Comparison of ENCODE assay signal across 1 cellular context in the genomic region with DNA sequence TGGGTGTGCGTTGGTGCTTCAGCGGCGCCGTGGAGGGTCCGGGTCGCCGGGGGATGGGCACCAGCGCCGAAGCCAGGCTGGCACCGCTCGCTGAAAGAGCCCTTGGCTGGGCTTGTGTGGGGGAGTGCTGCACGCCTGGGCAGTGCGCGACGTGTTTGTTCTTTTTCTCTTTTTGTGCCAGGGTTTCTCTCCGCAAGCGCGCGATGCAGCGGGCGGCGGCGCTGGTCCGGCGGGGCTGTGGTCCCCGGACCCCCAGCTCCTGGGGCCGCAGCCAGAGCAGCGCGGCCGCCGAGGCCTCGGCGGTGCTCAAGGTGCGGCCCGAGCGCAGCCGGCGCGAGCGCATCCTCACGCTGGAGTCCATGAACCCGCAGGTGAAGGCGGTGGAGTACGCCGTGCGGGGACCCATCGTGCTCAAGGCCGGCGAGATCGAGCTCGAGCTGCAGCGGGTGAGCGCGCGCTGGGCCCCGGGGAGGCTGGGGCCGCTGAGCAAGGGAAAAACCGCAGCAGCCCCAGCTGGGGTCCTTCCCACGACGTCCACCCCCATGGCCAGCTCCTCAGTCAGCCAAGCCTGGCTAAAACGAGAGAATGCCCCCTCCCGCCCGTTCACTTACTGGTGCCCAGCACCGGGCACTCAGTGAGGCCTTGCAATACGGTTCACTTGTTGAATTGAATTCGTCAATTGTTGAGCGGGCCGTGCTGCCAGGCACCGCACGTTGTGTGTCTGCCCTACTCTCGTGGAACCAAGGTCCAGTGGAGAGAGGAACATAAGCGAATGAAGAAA.
A peak's percentile ranks its signal among the peaks of the same experiment; 100 is the strongest.
TF ChIP-seq lines count a peak whose summit lies in the region.

No MANE protein-coding gene starts in this region.

TF ChIP-seq in HepG2, 621 proteins besides CTCF, POLR2A, EP300 and RAD21 (continued from another document and continues in another):
- TF ChIP-seq, protein P1, sequence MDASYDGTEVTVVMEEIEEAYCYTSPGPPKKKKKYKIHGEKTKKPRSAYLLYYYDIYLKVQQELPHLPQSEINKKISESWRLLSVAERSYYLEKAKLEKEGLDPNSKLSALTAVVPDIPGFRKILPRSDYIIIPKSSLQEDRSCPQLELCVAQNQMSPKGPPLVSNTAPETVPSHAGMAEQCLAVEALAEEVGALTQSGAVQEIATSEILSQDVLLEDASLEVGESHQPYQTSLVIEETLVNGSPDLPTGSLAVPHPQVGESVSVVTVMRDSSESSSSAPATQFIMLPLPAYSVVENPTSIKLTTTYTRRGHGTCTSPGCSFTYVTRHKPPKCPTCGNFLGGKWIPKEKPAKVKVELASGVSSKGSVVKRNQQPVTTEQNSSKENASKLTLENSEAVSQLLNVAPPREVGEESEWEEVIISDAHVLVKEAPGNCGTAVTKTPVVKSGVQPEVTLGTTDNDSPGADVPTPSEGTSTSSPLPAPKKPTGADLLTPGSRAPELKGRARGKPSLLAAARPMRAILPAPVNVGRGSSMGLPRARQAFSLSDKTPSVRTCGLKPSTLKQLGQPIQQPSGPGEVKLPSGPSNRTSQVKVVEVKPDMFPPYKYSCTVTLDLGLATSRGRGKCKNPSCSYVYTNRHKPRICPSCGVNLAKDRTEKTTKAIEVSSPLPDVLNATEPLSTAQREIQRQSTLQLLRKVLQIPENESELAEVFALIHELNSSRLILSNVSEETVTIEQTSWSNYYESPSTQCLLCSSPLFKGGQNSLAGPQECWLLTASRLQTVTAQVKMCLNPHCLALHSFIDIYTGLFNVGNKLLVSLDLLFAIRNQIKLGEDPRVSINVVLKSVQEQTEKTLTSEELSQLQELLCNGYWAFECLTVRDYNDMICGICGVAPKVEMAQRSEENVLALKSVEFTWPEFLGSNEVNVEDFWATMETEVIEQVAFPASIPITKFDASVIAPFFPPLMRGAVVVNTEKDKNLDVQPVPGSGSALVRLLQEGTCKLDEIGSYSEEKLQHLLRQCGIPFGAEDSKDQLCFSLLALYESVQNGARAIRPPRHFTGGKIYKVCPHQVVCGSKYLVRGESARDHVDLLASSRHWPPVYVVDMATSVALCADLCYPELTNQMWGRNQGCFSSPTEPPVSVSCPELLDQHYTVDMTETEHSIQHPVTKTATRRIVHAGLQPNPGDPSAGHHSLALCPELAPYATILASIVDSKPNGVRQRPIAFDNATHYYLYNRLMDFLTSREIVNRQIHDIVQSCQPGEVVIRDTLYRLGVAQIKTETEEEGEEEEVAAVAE (CRISPR knock-in tag; IDR thresholded peaks at IDR 0.05; ENCODE audit: borderline replicate concordance): no peak
- TF ChIP-seq HNF4G (IDR thresholded peaks at IDR 0.05; ENCODE audit: borderline replicate concordance, low read depth, low read length) (no peak), HNF4G (CRISPR knock-in tag; IDR thresholded peaks at IDR 0.05; ENCODE audit: borderline replicate concordance, low read depth) (no peak), PTBP1 (IDR thresholded peaks at IDR 0.05; ENCODE audit: low read depth, low read length, poor library complexity, severe bottlenecking) (no peak), RNF2 (conservative IDR thresholded peaks at IDR 0.05; ENCODE audit: low read depth) (no peak), ARNT (IDR thresholded peaks at IDR 0.05) (no peak), SP5 (CRISPR knock-in tag; IDR thresholded peaks at IDR 0.05; ENCODE audit: borderline replicate concordance, low read depth) (no peak), PAWR (CRISPR knock-in tag; IDR thresholded peaks at IDR 0.05; ENCODE audit: borderline replicate concordance) (no peak), JUND (CRISPR knock-in tag; IDR thresholded peaks at IDR 0.05) (no peak; the same call in 1 of the 2 replicates), UBTF (CRISPR knock-in tag; IDR thresholded peaks at IDR 0.05) (0 out of 2 replicates have a peak, but pooled peaks have one; percentile 66), KDM5B (CRISPR knock-in tag; IDR thresholded peaks at IDR 0.05; ENCODE audit: borderline replicate concordance) (no peak), TRAFD1 (CRISPR knock-in tag; IDR thresholded peaks at IDR 0.05; ENCODE audit: borderline replicate concordance) (no peak), THYN1 (CRISPR knock-in tag; IDR thresholded peaks at IDR 0.05; ENCODE audit: borderline replicate concordance, low read depth) (no peak), JARID2 (CRISPR knock-in tag; IDR thresholded peaks at IDR 0.05; ENCODE audit: insufficient replicate concordance) (no peak), RARA (CRISPR knock-in tag; IDR thresholded peaks at IDR 0.05) (no peak), SAP130 (CRISPR knock-in tag; IDR thresholded peaks at IDR 0.05; ENCODE audit: low read depth) (no peak; the same call in 1 of the 2 replicates), MED8 (CRISPR knock-in tag; IDR thresholded peaks at IDR 0.05; ENCODE audit: insufficient replicate concordance) (peak; percentile 42), NFKBIZ (CRISPR knock-in tag; IDR thresholded peaks at IDR 0.05) (no peak), SNRNP70 (IDR thresholded peaks at IDR 0.05; ENCODE audit: low read depth, low read length) (no peak), ATM (IDR thresholded peaks at IDR 0.05; ENCODE audit: borderline replicate concordance) (no peak), ZNF7 (CRISPR knock-in tag; IDR thresholded peaks at IDR 0.05) (no peak), ZNF224 (CRISPR knock-in tag; IDR thresholded peaks at IDR 0.05) (0 out of 2 replicates have a peak, but pooled peaks have one; percentile 31), HDAC1 (CRISPR knock-in tag; IDR thresholded peaks at IDR 0.05) (no peak), ZNF253 (CRISPR knock-in tag; IDR thresholded peaks at IDR 0.05; ENCODE audit: borderline replicate concordance) (no peak), GABPB1 (CRISPR knock-in tag; IDR thresholded peaks at IDR 0.05) (0 out of 2 replicates have a peak, but pooled peaks have one; percentile 18), ZNF678 (CRISPR knock-in tag; IDR thresholded peaks at IDR 0.05) (no peak; the same call in 1 of the 2 replicates), ZNF782 (CRISPR knock-in tag; IDR thresholded peaks at IDR 0.05; ENCODE audit: borderline replicate concordance) (no peak), SNAPC4 (CRISPR knock-in tag; IDR thresholded peaks at IDR 0.05) (no peak), ZNF790 (CRISPR knock-in tag; IDR thresholded peaks at IDR 0.05; ENCODE audit: borderline replicate concordance) (no peak), SOX6 (IDR thresholded peaks at IDR 0.05) (no peak), SOX6 (CRISPR knock-in tag; IDR thresholded peaks at IDR 0.05) (no peak), CENPT (CRISPR knock-in tag; IDR thresholded peaks at IDR 0.05; ENCODE audit: low read depth) (no peak), RXRB (CRISPR knock-in tag; IDR thresholded peaks at IDR 0.05; ENCODE audit: borderline replicate concordance) (no peak), SRSF9 (IDR thresholded peaks at IDR 0.05; ENCODE audit: borderline replicate concordance, insufficient read depth, low read depth, low read length, poor library complexity, severe bottlenecking) (no peak), RORA (CRISPR knock-in tag; IDR thresholded peaks at IDR 0.05) (no peak)
- TF ChIP-seq, protein P2, sequence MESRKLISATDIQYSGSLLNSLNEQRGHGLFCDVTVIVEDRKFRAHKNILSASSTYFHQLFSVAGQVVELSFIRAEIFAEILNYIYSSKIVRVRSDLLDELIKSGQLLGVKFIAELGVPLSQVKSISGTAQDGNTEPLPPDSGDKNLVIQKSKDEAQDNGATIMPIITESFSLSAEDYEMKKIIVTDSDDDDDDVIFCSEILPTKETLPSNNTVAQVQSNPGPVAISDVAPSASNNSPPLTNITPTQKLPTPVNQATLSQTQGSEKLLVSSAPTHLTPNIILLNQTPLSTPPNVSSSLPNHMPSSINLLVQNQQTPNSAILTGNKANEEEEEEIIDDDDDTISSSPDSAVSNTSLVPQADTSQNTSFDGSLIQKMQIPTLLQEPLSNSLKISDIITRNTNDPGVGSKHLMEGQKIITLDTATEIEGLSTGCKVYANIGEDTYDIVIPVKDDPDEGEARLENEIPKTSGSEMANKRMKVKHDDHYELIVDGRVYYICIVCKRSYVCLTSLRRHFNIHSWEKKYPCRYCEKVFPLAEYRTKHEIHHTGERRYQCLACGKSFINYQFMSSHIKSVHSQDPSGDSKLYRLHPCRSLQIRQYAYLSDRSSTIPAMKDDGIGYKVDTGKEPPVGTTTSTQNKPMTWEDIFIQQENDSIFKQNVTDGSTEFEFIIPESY (CRISPR knock-in tag; IDR thresholded peaks at IDR 0.05): no peak
- TF ChIP-seq, protein P3, sequence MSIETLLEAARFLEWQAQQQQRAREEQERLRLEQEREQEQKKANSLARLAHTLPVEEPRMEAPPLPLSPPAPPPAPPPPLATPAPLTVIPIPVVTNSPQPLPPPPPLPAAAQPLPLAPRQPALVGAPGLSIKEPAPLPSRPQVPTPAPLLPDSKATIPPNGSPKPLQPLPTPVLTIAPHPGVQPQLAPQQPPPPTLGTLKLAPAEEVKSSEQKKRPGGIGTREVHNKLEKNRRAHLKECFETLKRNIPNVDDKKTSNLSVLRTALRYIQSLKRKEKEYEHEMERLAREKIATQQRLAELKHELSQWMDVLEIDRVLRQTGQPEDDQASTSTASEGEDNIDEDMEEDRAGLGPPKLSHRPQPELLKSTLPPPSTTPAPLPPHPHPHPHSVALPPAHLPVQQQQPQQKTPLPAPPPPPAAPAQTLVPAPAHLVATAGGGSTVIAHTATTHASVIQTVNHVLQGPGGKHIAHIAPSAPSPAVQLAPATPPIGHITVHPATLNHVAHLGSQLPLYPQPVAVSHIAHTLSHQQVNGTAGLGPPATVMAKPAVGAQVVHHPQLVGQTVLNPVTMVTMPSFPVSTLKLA (IDR thresholded peaks at IDR 0.05): no peak
- TF ChIP-seq, protein P4, sequence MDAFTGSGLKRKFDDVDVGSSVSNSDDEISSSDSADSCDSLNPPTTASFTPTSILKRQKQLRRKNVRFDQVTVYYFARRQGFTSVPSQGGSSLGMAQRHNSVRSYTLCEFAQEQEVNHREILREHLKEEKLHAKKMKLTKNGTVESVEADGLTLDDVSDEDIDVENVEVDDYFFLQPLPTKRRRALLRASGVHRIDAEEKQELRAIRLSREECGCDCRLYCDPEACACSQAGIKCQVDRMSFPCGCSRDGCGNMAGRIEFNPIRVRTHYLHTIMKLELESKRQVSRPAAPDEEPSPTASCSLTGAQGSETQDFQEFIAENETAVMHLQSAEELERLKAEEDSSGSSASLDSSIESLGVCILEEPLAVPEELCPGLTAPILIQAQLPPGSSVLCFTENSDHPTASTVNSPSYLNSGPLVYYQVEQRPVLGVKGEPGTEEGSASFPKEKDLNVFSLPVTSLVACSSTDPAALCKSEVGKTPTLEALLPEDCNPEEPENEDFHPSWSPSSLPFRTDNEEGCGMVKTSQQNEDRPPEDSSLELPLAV (CRISPR knock-in tag; conservative IDR thresholded peaks at IDR 0.05; ENCODE audit: low read depth): no peak
- TF ChIP-seq, protein P5, sequence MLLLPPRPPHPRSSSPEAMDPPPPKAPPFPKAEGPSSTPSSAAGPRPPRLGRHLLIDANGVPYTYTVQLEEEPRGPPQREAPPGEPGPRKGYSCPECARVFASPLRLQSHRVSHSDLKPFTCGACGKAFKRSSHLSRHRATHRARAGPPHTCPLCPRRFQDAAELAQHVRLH (CRISPR knock-in tag; IDR thresholded peaks at IDR 0.05; ENCODE audit: borderline replicate concordance, low read depth): no peak
